In the genomic region with DNA sequence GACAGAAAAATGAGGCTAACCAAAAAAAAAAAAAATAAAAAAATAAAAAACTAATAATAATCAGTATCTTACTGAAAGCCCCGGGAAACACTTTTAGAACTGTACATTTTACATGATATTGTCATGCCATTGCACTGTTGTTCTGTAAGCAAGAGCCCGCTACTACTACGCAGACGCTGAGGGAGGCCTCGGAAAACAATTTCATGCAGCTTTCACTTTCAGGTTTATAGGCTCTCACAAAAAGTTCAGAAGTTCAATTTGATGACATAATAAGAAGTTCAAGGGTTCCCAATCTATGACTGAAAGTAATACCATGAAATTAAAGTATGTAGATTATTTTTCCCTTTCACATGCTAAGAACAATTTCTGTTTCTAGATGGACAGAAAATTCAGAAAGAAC, we compare ENCODE assay signal across 9 cellular contexts.
DNase-seq lines count a peak whose midpoint lies in the region; ATAC-seq lines count a peak whose summit lies in the region.
"Had no signal": no experiment of that assay in that cellular context is flagged by ENCODE, and none has a peak within 500 bp of the region (broad histone marks: within the 10 kb centered on the region; RNA-seq: fewer than 3 reads in every experiment).

No MANE protein-coding gene starts in this region.

- in situ Hi-C loops in ACHN (cut with HindIII; ENCODE audit: low pct_ligation_motif_present, low pct_unique_long_range_greater_than_20kb, low sequenced_read_pairs) = no loop called here

- intact Hi-C loops in activated T-helper 1 cell treated with anti-CD3 and anti-CD28 coated beads, Interleukin-12 subunit alpha, Interleukin-12 subunit beta, Interleukin-2, Interleukin-4 antibody, amounts not matched to agents 30 ng/mL and 10 ng/mL and 1 ng/mL, durations not matched to agents 14 hours and 24 hours and 36 hours (cut with micrococcal nuclease) = no loop called here

- peak overlapping the region; percentile 16 for H3K27ac Mint-ChIP-seq in activated T-helper 1 cell treated with anti-CD3 and anti-CD28 coated beads, Interleukin-12 subunit alpha, Interleukin-12 subunit beta, Interleukin-2, Interleukin-4 antibody, amounts not matched to agents 30 ng/mL and 10 ng/mL and 1 ng/mL, durations not matched to agents 14 hours and 24 hours and 36 hours
- H3K27ac Mint-ChIP-seq in stimulated activated effector memory CD8-positive, alpha-beta T cell treated with anti-CD3 and anti-CD28 coated beads, Interleukin-12 subunit alpha, Interleukin-12 subunit beta, amount 100 ng/mL, for 72 hours = no peak overlapping the region

- peak overlapping the region; percentile 59 for H3K4me3 Mint-ChIP-seq in activated T-helper 1 cell treated with anti-CD3 and anti-CD28 coated beads, Interleukin-12 subunit alpha, Interleukin-12 subunit beta, Interleukin-2, Interleukin-4 antibody, amounts not matched to agents 30 ng/mL and 10 ng/mL and 1 ng/mL, durations not matched to agents 14 hours and 24 hours and 36 hours
- peak overlapping the region; percentile 24 for H3K4me3 Mint-ChIP-seq in stimulated activated effector memory CD8-positive, alpha-beta T cell treated with anti-CD3 and anti-CD28 coated beads, Interleukin-12 subunit alpha, Interleukin-12 subunit beta, amount 100 ng/mL, for 72 hours

- no peaks in the 10 kb centered on the region for H3K36me3 Mint-ChIP-seq in activated T-helper 1 cell treated with anti-CD3 and anti-CD28 coated beads, Interleukin-12 subunit alpha, Interleukin-12 subunit beta, Interleukin-2, Interleukin-4 antibody, amounts not matched to agents 30 ng/mL and 10 ng/mL and 1 ng/mL, durations not matched to agents 14 hours and 24 hours and 36 hours (ENCODE audit: low read depth)
- no peaks in the 10 kb centered on the region for H3K36me3 Mint-ChIP-seq in stimulated activated effector memory CD8-positive, alpha-beta T cell treated with anti-CD3 and anti-CD28 coated beads, Interleukin-12 subunit alpha, Interleukin-12 subunit beta, amount 100 ng/mL, for 72 hours

- ATAC-seq in HG02981 (IDR thresholded peaks at IDR 0.05; ENCODE audit: unreplicated experiment) (peak; percentile 68), GM21381 (IDR thresholded peaks at IDR 0.05; ENCODE audit: unreplicated experiment) (no peak), GM18873 (IDR thresholded peaks at IDR 0.05; ENCODE audit: low FRiP score, unreplicated experiment) (no peak)
- ATAC-seq in stimulated activated effector memory CD8-positive, alpha-beta T cell treated with anti-CD3 and anti-CD28 coated beads, Interleukin-12 subunit alpha, Interleukin-12 subunit beta, amount 100 ng/mL, for 72 hours = peak; percentile 49

- no peaks in the 10 kb centered on the region for H3K9me3 Mint-ChIP-seq in activated T-helper 1 cell treated with anti-CD3 and anti-CD28 coated beads, Interleukin-12 subunit alpha, Interleukin-12 subunit beta, Interleukin-2, Interleukin-4 antibody, amounts not matched to agents 30 ng/mL and 10 ng/mL and 1 ng/mL, durations not matched to agents 14 hours and 24 hours and 36 hours
- H3K9me3 Mint-ChIP-seq in stimulated activated effector memory CD8-positive, alpha-beta T cell treated with anti-CD3 and anti-CD28 coated beads, Interleukin-12 subunit alpha, Interleukin-12 subunit beta, amount 100 ng/mL, for 72 hours = no peaks in the 10 kb centered on the region

- DNase-seq in stimulated activated CD4-positive, alpha-beta T cell treated with anti-CD3 and anti-CD28 coated beads, Interleukin-2, amount 100 ng/mL, for 4 hours (ENCODE audit: low read depth) = peak; percentile 9
- DNase-seq in stimulated activated CD4-positive, alpha-beta T cell treated with anti-CD3 and anti-CD28 coated beads, Interleukin-12 subunit alpha, Interleukin-12 subunit beta, amount 100 ng/mL, for 4 hours = no peak
- DNase-seq in activated T-helper 1 cell treated with anti-CD3 and anti-CD28 coated beads, Interleukin-12 subunit alpha, Interleukin-12 subunit beta, Interleukin-2, Interleukin-4 antibody, amounts not matched to agents 30 ng/mL and 10 ng/mL and 1 ng/mL, durations not matched to agents 14 hours and 24 hours and 36 hours (ENCODE audit: low spot score) = no peak
- DNase-seq in stimulated activated effector memory CD8-positive, alpha-beta T cell treated with anti-CD3 and anti-CD28 coated beads, Interleukin-12 subunit alpha, Interleukin-12 subunit beta, amount 100 ng/mL, for 72 hours (ENCODE audit: low spot score in 2 of 2) = no peak
- DNase-seq in ACHN = no peak
- DNase-seq: NCI-H82 had no signal

- no peaks in the 10 kb centered on the region for H3K27me3 Mint-ChIP-seq in activated T-helper 1 cell treated with anti-CD3 and anti-CD28 coated beads, Interleukin-12 subunit alpha, Interleukin-12 subunit beta, Interleukin-2, Interleukin-4 antibody, amounts not matched to agents 30 ng/mL and 10 ng/mL and 1 ng/mL, durations not matched to agents 14 hours and 24 hours and 36 hours (ENCODE audit: insufficient read depth)

- H3K4me1 Mint-ChIP-seq in activated T-helper 1 cell treated with anti-CD3 and anti-CD28 coated beads, Interleukin-12 subunit alpha, Interleukin-12 subunit beta, Interleukin-2, Interleukin-4 antibody, amounts not matched to agents 30 ng/mL and 10 ng/mL and 1 ng/mL, durations not matched to agents 14 hours and 24 hours and 36 hours (ENCODE audit: low read depth) = peaks cover 9% of the 10 kb centered on the region
- no peaks in the 10 kb centered on the region for H3K4me1 Mint-ChIP-seq in stimulated activated effector memory CD8-positive, alpha-beta T cell treated with anti-CD3 and anti-CD28 coated beads, Interleukin-12 subunit alpha, Interleukin-12 subunit beta, amount 100 ng/mL, for 72 hours

Comparison
In these comparisons a context has a peak if more than half of its experiments do, and no peak if none do; other contexts are left out.
1. ATAC-seq: peak in HG02981 (single experiment) and stimulated activated effector memory CD8-positive, alpha-beta T cell treated with anti-CD3 and anti-CD28 coated beads, Interleukin-12 subunit alpha, Interleukin-12 subunit beta, amount 100 ng/mL, for 72 hours (single experiment); none in GM21381 (single experiment) and GM18873 (single experiment).